ENCODE assay signal across 12 cellular contexts in genomic region chr3:142645236-142645793, GRCh38. TPM values are rescaled to one million over a fixed set of nuclear protein-coding genes. Genes with fewer than 3 reads are reported as not detected.
A peak's percentile ranks its signal among the peaks of the same experiment; 100 is the strongest.
DNase-seq lines count a peak whose midpoint lies in the region; TF ChIP-seq lines count a peak whose summit lies in the region.
"Had no signal": no experiment of that assay in that cellular context is flagged by ENCODE, and none has a peak within 500 bp of the region (broad histone marks: within the 10 kb centered on the region; RNA-seq: fewer than 3 reads in every experiment).

No MANE protein-coding gene starts in this region.

- in situ Hi-C loops in SK-MEL-5 (cut with HindIII; ENCODE audit: low pct_unique_long_range_greater_than_20kb, low sequenced_read_pairs) (no loop called here), GM13977 (cut with MboI; ENCODE audit: low pct_unique_long_range_greater_than_20kb, low sequenced_read_pairs, unreplicated experiment) (no loop called here)

- H3K27me3 ChIP-seq in H7 (ENCODE audit: control insufficient read depth, insufficient read depth, low read length) (no peaks in the 10 kb centered on the region), ovary (no peaks in the 10 kb centered on the region)
- H3K27me3 ChIP-seq: heart right ventricle, uterus had no signal

- H3K27ac ChIP-seq in ovary = no peak overlapping the region
- H3K27ac ChIP-seq: heart right ventricle, uterus had no signal

- TF ChIP-seq POLR2A in ovary (IDR thresholded peaks at IDR 0.05) = no peak

- intact Hi-C loops in ovary (cut with DNase I) = no loop called here

- peak; percentile 10 for DNase-seq in H7
- DNase-seq in SK-MEL-5 (ENCODE audit: low read depth, low spot score) = peak; percentile 72
- peak; percentile 52 for DNase-seq in fibroblast of pulmonary artery (ENCODE audit: low read depth)
- peak; percentile 13 for DNase-seq in pulmonary artery endothelial cell (ENCODE audit: low read depth, low spot score)
- DNase-seq in ovary = no peak
- DNase-seq in activated CD8-positive, alpha-beta memory T cell treated with anti-CD3 and anti-CD28 coated beads for 24 hours = no peak
- no peak for DNase-seq in GM13977 (ENCODE audit: low spot score)
- no peak for DNase-seq in NCI-H524 (lab: John Stamatoyannopoulos, UW)
- DNase-seq: heart right ventricle, NCI-H1694, occipital lobe, uterus had no signal

- no peaks in the 10 kb centered on the region for H3K9me3 ChIP-seq in ovary
- H3K9me3 ChIP-seq: heart right ventricle, uterus had no signal

- H3K4me1 ChIP-seq in ovary (ENCODE audit: insufficient read depth) = no peaks in the 10 kb centered on the region
- H3K4me1 ChIP-seq: heart right ventricle, uterus had no signal

- TF ChIP-seq EP300 in ovary (IDR thresholded peaks at IDR 0.05) = no peak

- no peak for TF ChIP-seq CTCF in fibroblast of pulmonary artery (IDR thresholded peaks at IDR 0.05; ENCODE audit: low read length, missing control alignments)
- no peak for TF ChIP-seq CTCF in ovary (IDR thresholded peaks at IDR 0.05)
- no peak for TF ChIP-seq CTCF in GM13977 (IDR thresholded peaks at IDR 0.05; ENCODE audit: extremely low read depth, insufficient read depth, missing control alignments)

- no peaks in the 10 kb centered on the region for H3K36me3 ChIP-seq in H7 (replicated peaks; ENCODE audit: control insufficient read depth, insufficient read depth, low read length)
- H3K36me3 ChIP-seq in ovary = no peaks in the 10 kb centered on the region
- H3K36me3 ChIP-seq: heart right ventricle, uterus had no signal

- H3K4me3 ChIP-seq in H7 (ENCODE audit: insufficient read depth, low read depth, low read length) = no peak overlapping the region
- H3K4me3 ChIP-seq in fibroblast of pulmonary artery (replicated peaks; ENCODE audit: low read depth, low read length) = no peak overlapping the region
- no peak overlapping the region for H3K4me3 ChIP-seq in ovary
- H3K4me3 ChIP-seq: heart right ventricle, uterus had no signal

- 75 to 82% (median 79%) methylated on average over 2 of the region's 2 CpGs for WGBS in ovary, 3 donors

RNA-seq across cellular contexts. Expression of gene PLS1, which starts 49.1 kb away (rescaled TPM):
- total RNA-seq in H7 (2014; rRNA removed; shearing (Covaris generic)) = 13.8 and 21.5 TPM in 2 replicates
- total RNA-seq in SK-MEL-5 (2014; rRNA removed; shearing (Covaris generic)) = 7.4 and 10.5 TPM in 2 replicates
- polyA plus RNA-seq in SK-MEL-5 (2015; cell fraction: cytosol; rRNA removed) = 7.1 and 9.5 TPM in 2 replicates
- 5.1 and 8.2 TPM in 2 replicates for polyA plus RNA-seq in SK-MEL-5 (2015; cell fraction: nucleus; rRNA removed)
- 3.4 TPM in 2 replicates for total RNA-seq in pulmonary artery endothelial cell
- 1 to 10 TPM in 6 of 7 donors, under 1 TPM in 1; 0.61 to 6.9 (median 1.7) TPM for total RNA-seq in ovary
- 1 to 10 TPM in 1 of 2 donors, under 1 TPM in 1; 0.94 to 6.4 TPM for polyA plus RNA-seq in ovary

Comparison
In these comparisons a context has a peak if more than half of its experiments do, and no peak if none do; other contexts are left out.
1. DNase-seq: peak in H7 (single experiment), SK-MEL-5 (single experiment), fibroblast of pulmonary artery (single experiment) and pulmonary artery endothelial cell (single experiment); none in ovary (0 of 5), activated CD8-positive, alpha-beta memory T cell treated with anti-CD3 and anti-CD28 coated beads for 24 hours (single experiment), GM13977 (single experiment) and NCI-H524 (0 of 2).